14 cellular contexts compared by ENCODE assay signal in the genomic region with DNA sequence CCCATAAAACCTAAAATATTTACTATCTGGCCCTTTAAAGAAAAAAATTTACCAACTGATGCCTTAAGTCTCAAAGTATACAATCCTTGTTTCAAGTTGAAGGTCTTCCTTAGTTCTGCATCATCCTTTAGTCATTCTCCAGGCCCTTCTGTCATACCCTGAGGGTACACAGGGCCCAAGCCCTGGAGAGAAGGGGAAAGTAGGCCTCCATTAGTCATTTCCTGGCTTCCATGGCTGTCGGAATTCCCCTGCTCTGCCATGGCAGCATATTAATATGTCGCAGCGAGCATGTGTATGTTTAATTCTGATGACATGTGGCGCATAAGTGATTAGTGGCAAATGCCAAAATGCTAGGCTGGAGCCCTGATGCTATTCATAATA. TPM values are rescaled to one million over a fixed set of nuclear protein-coding genes. Genes with fewer than 3 reads are reported as not detected.
DNase-seq lines count a peak whose midpoint lies in the region; FAIRE-seq and TF ChIP-seq lines count a peak whose summit lies in the region.
"Had no signal": no experiment of that assay in that cellular context is flagged by ENCODE, and none has a peak within 500 bp of the region (broad histone marks: within the 10 kb centered on the region; RNA-seq: fewer than 3 reads in every experiment).

No MANE protein-coding gene starts in this region.

- H4K20me1 ChIP-seq in astrocyte (ENCODE audit: insufficient read depth, low read length): no peaks in the 10 kb centered on the region

- H3K27ac ChIP-seq in astrocyte (ENCODE audit: low read depth, low read length): peak overlapping the region; percentile 79
- H3K27ac ChIP-seq: esophagus squamous epithelium, upper lobe of left lung had no signal

- TF ChIP-seq CTCF in astrocyte (IDR thresholded peaks at IDR 0.05; ENCODE audit: insufficient read depth, low read depth, low read length): no peak

- peaks cover 8% of the 10 kb centered on the region for H3K79me2 ChIP-seq in astrocyte (ENCODE audit: insufficient read depth, low read length)

- no peak overlapping the region for H2AFZ ChIP-seq in astrocyte (ENCODE audit: low read depth, low read length)

- H3K27ac Mint-ChIP-seq in astrocyte (ENCODE audit: unreplicated experiment) (peak overlapping the region; percentile 84), immature natural killer cell (no peak overlapping the region)
- H3K27ac Mint-ChIP-seq: activated T-cell treated with anti-CD3 and anti-CD28 coated beads, Interleukin-2, amount 50 U/mL, for 72 hours; T-cell had no signal

- no peaks in the 10 kb centered on the region for H3K36me3 ChIP-seq in astrocyte (ENCODE audit: insufficient read depth, low read length)
- H3K36me3 ChIP-seq: esophagus squamous epithelium, upper lobe of left lung had no signal

- H3K9me3 ChIP-seq in astrocyte (ENCODE audit: insufficient read depth, low read depth, low read length): no peaks in the 10 kb centered on the region
- H3K9me3 ChIP-seq: esophagus squamous epithelium had no signal

- H3K4me3 ChIP-seq in astrocyte (ENCODE audit: insufficient read depth, low read depth, low read length): peak overlapping the region; percentile 38
- H3K4me3 ChIP-seq: esophagus squamous epithelium, upper lobe of left lung had no signal

- H3K27me3 ChIP-seq in astrocyte (ENCODE audit: insufficient read depth, low read length): no peaks in the 10 kb centered on the region
- H3K27me3 ChIP-seq: esophagus squamous epithelium, upper lobe of left lung had no signal

- peak overlapping the region; percentile 74 for H3K4me2 ChIP-seq in astrocyte (ENCODE audit: low read length)

- DNase-seq in AG20443 (ENCODE audit: low spot score) (peak; percentile 80), HS-5 (ENCODE audit: low read depth) (peak; percentile 92), astrocyte (ENCODE audit: low read depth) (peak; percentile 86), kidney glomerular epithelial cell (lab: John Stamatoyannopoulos, UW) (peak; percentile 36), NCI-H1417 (lab: John Stamatoyannopoulos, UW) (no peak), NCI-H82 treated with DMSO at 0.1 percent for 48 hours (lab: John Stamatoyannopoulos, UW; ENCODE audit: unreplicated experiment) (no peak), GM19239 (ENCODE audit: insufficient read length, low spot score) (no peak), immature natural killer cell (no peak)
- DNase-seq: activated T-cell treated with anti-CD3 and anti-CD28 coated beads, Interleukin-2, amount 50 U/mL, for 72 hours; esophagus squamous epithelium; NCI-H187; T-cell; upper lobe of left lung had no signal

- H3K4me1 Mint-ChIP-seq in astrocyte (ENCODE audit: low read depth, unreplicated experiment): peaks cover 54% of the 10 kb centered on the region
- no peaks in the 10 kb centered on the region for H3K4me1 Mint-ChIP-seq in immature natural killer cell
- H3K4me1 Mint-ChIP-seq: T-cell had no signal

- H3K9me3 Mint-ChIP-seq in astrocyte (ENCODE audit: unreplicated experiment): no peaks in the 10 kb centered on the region
- peaks cover 0 to 34% (median 5%) of the 10 kb centered on the region in 6 donors for H3K9me3 Mint-ChIP-seq in immature natural killer cell

- H3K27me3 Mint-ChIP-seq in astrocyte (ENCODE audit: low read depth, unreplicated experiment): no peaks in the 10 kb centered on the region
- H3K27me3 Mint-ChIP-seq in immature natural killer cell (ENCODE audit: low read depth in 3 of 3): peaks cover 0 to 2% (median 0%) of the 10 kb centered on the region in 3 donors
- H3K27me3 Mint-ChIP-seq: T-cell had no signal

- peak; percentile 83 for FAIRE-seq in astrocyte (lab: Jason Lieb, UNC)
- FAIRE-seq in GM19239 (lab: Jason Lieb, UNC): no peak

- H3K9ac ChIP-seq in astrocyte (ENCODE audit: low read length): peak overlapping the region; percentile 60

- H3K4me1 ChIP-seq in astrocyte (ENCODE audit: insufficient read depth, low read length): peaks cover 32% of the 10 kb centered on the region
- H3K4me1 ChIP-seq: upper lobe of left lung had no signal

- H3K4me3 Mint-ChIP-seq in astrocyte (ENCODE audit: unreplicated experiment) (no peak overlapping the region), immature natural killer cell (no peak overlapping the region)
- H3K4me3 Mint-ChIP-seq: activated T-cell treated with anti-CD3 and anti-CD28 coated beads, Interleukin-2, amount 50 U/mL, for 72 hours; T-cell had no signal

- H3K36me3 Mint-ChIP-seq in astrocyte (ENCODE audit: low read depth, unreplicated experiment) (no peaks in the 10 kb centered on the region), immature natural killer cell (no peaks in the 10 kb centered on the region)
- H3K36me3 Mint-ChIP-seq: T-cell had no signal

RNA-seq across cellular contexts. Expression of a gene that starts 22.0 kb away (rescaled TPM):
- total RNA-seq in astrocyte: 4.0 and 4.4 TPM in 2 replicates
- polyA plus RNA-seq in immature natural killer cell: not detected
- total RNA-seq: activated T-cell treated with anti-CD3 and anti-CD28 coated beads, Interleukin-2, amount 50 U/mL, for 72 hours; mononuclear cell; T-cell had no signal

Comparison
In these comparisons a context has a peak if more than half of its experiments do, and no peak if none do; other contexts are left out.
1. DNase-seq: peak in AG20443 (single experiment), HS-5 (single experiment), astrocyte (single experiment) and kidney glomerular epithelial cell (single experiment); none in NCI-H1417 (0 of 3), NCI-H82 treated with DMSO at 0.1 percent for 48 hours (single experiment), GM19239 (single experiment) and immature natural killer cell (0 of 3).